Comparison of ENCODE assay signal across 1 cellular context in genomic region chr10:8051109-8051781, GRCh38.
TF ChIP-seq lines count a peak whose summit lies in the region.

No MANE protein-coding gene starts in this region.

TF ChIP-seq in SK-N-SH treated with all-trans-retinoic acid at 6 μM for 48 hours, 23 proteins besides CTCF, POLR2A, EP300 and RAD21 (continued from another document):
- TF ChIP-seq CSRNP3 (CRISPR knock-in tag; IDR thresholded peaks at IDR 0.05) (no peak), SNAI2 (CRISPR knock-in tag; IDR thresholded peaks at IDR 0.05) (no peak), CSDC2 (CRISPR knock-in tag; IDR thresholded peaks at IDR 0.05) (no peak), ZNF70 (CRISPR knock-in tag; IDR thresholded peaks at IDR 0.05) (no peak), ZNF8 (CRISPR knock-in tag; IDR thresholded peaks at IDR 0.05) (no peak), CREB5 (CRISPR knock-in tag; IDR thresholded peaks at IDR 0.05; ENCODE audit: low read depth) (no peak), ESRRG (CRISPR knock-in tag; IDR thresholded peaks at IDR 0.05) (no peak), ZFP3 (CRISPR knock-in tag; IDR thresholded peaks at IDR 0.05) (no peak)
